In the genomic region with DNA sequence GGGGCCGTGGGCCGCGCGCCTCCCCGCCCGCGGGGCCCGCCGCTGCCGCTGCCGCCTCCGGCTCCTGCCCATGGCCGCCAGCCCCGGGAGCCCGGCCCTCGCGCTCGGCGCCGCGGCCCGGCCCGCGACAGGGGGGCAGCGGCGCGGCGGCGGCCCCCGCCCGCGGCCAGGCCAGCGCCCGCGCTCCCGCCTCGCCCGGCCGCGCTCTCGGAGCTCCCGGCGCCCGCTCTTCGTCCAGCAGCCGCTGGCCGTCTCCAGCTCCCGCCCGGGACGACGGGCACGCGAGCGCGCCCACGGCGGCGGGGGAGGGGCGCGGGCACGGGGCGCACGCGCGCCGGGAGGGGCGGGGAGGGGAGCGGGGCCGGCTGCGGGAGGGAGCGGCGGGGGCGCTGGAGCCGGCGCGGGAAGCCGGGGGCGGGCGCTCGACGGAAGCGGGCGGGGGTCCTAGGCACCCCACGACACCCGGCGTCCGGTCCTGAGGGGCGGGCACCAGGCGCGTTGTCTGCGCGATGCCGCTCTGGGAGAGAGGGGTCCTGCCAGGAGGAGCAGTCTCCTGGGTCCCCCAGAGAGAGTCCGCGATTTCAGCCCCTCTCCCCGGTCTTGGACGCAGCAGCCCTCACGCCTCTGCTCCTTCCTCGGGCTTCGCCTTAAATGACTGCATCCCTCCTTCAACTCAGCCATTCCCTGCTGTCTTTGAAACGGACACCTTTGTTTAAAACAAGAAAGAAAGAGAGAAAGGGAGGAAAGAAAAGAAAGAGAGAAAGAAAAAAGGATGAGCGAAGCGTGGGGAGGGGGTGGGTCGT, we compare ENCODE assay signal across 11 cellular contexts. TPM values are rescaled to one million over a fixed set of nuclear protein-coding genes. Genes with fewer than 3 reads are reported as not detected.
DNase-seq lines count a peak whose midpoint lies in the region; ATAC-seq lines count a peak whose summit lies in the region.
"Had no signal": no experiment of that assay in that cellular context is flagged by ENCODE, and none has a peak within 500 bp of the region (broad histone marks: within the 10 kb centered on the region; RNA-seq: fewer than 3 reads in every experiment).

No MANE protein-coding gene starts in this region.

- H3K4me1 ChIP-seq in NT2/D1 (ENCODE audit: insufficient read depth, insufficient read length) (no peaks in the 10 kb centered on the region), iPS-18a (ENCODE audit: control insufficient read depth, low read depth, low read length) (no peaks in the 10 kb centered on the region), thymus (ENCODE audit: control insufficient read depth, insufficient read depth, low read length) (no peaks in the 10 kb centered on the region)

- no peak for DNase-seq in activated naive CD8-positive, alpha-beta T cell treated with anti-CD3 and anti-CD28 coated beads, Interleukin-2, amount 50 U/mL, for 24 hours
- DNase-seq in NT2/D1 (ENCODE audit: low read depth, low spot score) = no peak
- DNase-seq in NCI-H2107 treated with DMSO at 0.1 percent for 48 hours (lab: John Stamatoyannopoulos, UW; ENCODE audit: unreplicated experiment) = no peak
- DNase-seq in OCI-M2 (lab: John Stamatoyannopoulos, UW; ENCODE audit: unreplicated experiment) = no peak
- DNase-seq: HFFc6, NCI-H2171 had no signal

- H3K4me3 Mint-ChIP-seq in activated naive CD8-positive, alpha-beta T cell = peak overlapping the region; percentile 69
- no peak overlapping the region for H3K4me3 Mint-ChIP-seq in activated naive CD8-positive, alpha-beta T cell treated with anti-CD3 and anti-CD28 coated beads, Interleukin-2, amount 50 U/mL, for 24 hours
- H3K4me3 Mint-ChIP-seq: HFFc6 had no signal

- peaks cover 15% of the 10 kb centered on the region for H3K4me1 Mint-ChIP-seq in activated naive CD8-positive, alpha-beta T cell (ENCODE audit: low read depth)
- H3K4me1 Mint-ChIP-seq in activated naive CD8-positive, alpha-beta T cell treated with anti-CD3 and anti-CD28 coated beads, Interleukin-2, amount 50 U/mL, for 24 hours = peaks cover 3% of the 10 kb centered on the region

- WGBS in thymus = 4% methylated on average over 72 of the region's 104 CpGs

- H3K27ac ChIP-seq in iPS-18a (ENCODE audit: low read length) (no peak overlapping the region), thymus (ENCODE audit: low read depth) (no peak overlapping the region)

- H3K36me3 Mint-ChIP-seq in activated naive CD8-positive, alpha-beta T cell = no peaks in the 10 kb centered on the region
- H3K36me3 Mint-ChIP-seq in activated naive CD8-positive, alpha-beta T cell treated with anti-CD3 and anti-CD28 coated beads, Interleukin-2, amount 50 U/mL, for 24 hours (ENCODE audit: low read depth) = no peaks in the 10 kb centered on the region

- no peak overlapping the region for H3K27ac Mint-ChIP-seq in activated naive CD8-positive, alpha-beta T cell
- no peak overlapping the region for H3K27ac Mint-ChIP-seq in activated naive CD8-positive, alpha-beta T cell treated with anti-CD3 and anti-CD28 coated beads, Interleukin-2, amount 50 U/mL, for 24 hours
- H3K27ac Mint-ChIP-seq: dendritic cell treated with granulocyte-macrophage colony-stimulating factor and Interleukin-4, amounts not matched to agents 40 ng/mL and 50 ng/mL, for 4 days; HFFc6 had no signal

- H3K9me3 Mint-ChIP-seq in activated naive CD8-positive, alpha-beta T cell (ENCODE audit: low read depth) = no peaks in the 10 kb centered on the region
- H3K9me3 Mint-ChIP-seq in activated naive CD8-positive, alpha-beta T cell treated with anti-CD3 and anti-CD28 coated beads, Interleukin-2, amount 50 U/mL, for 24 hours = no peaks in the 10 kb centered on the region
- H3K9me3 Mint-ChIP-seq: dendritic cell treated with granulocyte-macrophage colony-stimulating factor and Interleukin-4, amounts not matched to agents 40 ng/mL and 50 ng/mL, for 4 days; HFFc6 had no signal

- H3K9ac ChIP-seq in NT2/D1 (ENCODE audit: insufficient read length, low read depth) (peak overlapping the region; percentile 42), iPS-18a (ENCODE audit: low read length) (no peak overlapping the region)

- no peaks in the 10 kb centered on the region for H3K36me3 ChIP-seq in NT2/D1 (ENCODE audit: insufficient read depth, insufficient read length, low read length)
- no peaks in the 10 kb centered on the region for H3K36me3 ChIP-seq in iPS-18a (ENCODE audit: control insufficient read depth, low read depth, low read length)
- H3K36me3 ChIP-seq in thymus (ENCODE audit: control insufficient read depth, insufficient read depth) = no peaks in the 10 kb centered on the region

- H3K9me3 ChIP-seq in NT2/D1 (ENCODE audit: insufficient read depth, low read length) (no peaks in the 10 kb centered on the region), iPS-18a (ENCODE audit: control insufficient read depth, low read depth, low read length) (no peaks in the 10 kb centered on the region), thymus (ENCODE audit: control insufficient read depth) (peaks cover 1% of the 10 kb centered on the region)

- H3K27me3 Mint-ChIP-seq in activated naive CD8-positive, alpha-beta T cell = no peaks in the 10 kb centered on the region
- H3K27me3 Mint-ChIP-seq in activated naive CD8-positive, alpha-beta T cell treated with anti-CD3 and anti-CD28 coated beads, Interleukin-2, amount 50 U/mL, for 24 hours = peaks cover 16% of the 10 kb centered on the region

- peak overlapping the region; percentile 11 for H3K4me3 ChIP-seq in NT2/D1 (ENCODE audit: insufficient read length, low read depth)
- H3K4me3 ChIP-seq in iPS-18a (ENCODE audit: low read length) = peak overlapping the region; percentile 51
- H3K4me3 ChIP-seq in thymus (ENCODE audit: low read length) = peak overlapping the region; percentile 31

- ATAC-seq in activated naive CD8-positive, alpha-beta T cell treated with anti-CD3 and anti-CD28 coated beads, Interleukin-2, amount 50 U/mL, for 24 hours = no peak
- no peak for ATAC-seq in GM21619 (IDR thresholded peaks at IDR 0.05; ENCODE audit: unreplicated experiment)

- peaks cover 10% of the 10 kb centered on the region for H3K27me3 ChIP-seq in NT2/D1 (ENCODE audit: insufficient read depth, insufficient read length)
- H3K27me3 ChIP-seq in iPS-18a (ENCODE audit: control insufficient read depth, insufficient read depth, low read length) = peaks cover 8% of the 10 kb centered on the region
- peaks cover 17% of the 10 kb centered on the region for H3K27me3 ChIP-seq in thymus (ENCODE audit: control insufficient read depth, insufficient read depth)

RNA-seq across cellular contexts. Expression of gene PDZD4, which starts 0.5 kb away (rescaled TPM):
- 7.9 TPM for polyA plus RNA-seq in thymus

RNA-seq across cellular contexts. Expression of gene SSR4, which starts 36.4 kb away (rescaled TPM):
- polyA plus RNA-seq in thymus = 328 TPM

RNA-seq across cellular contexts. Expression of gene IDH3G, which starts 36.7 kb away (rescaled TPM):
- 39.2 TPM for polyA plus RNA-seq in thymus

RNA-seq across cellular contexts. Expression of gene SRPK3, which starts 50.0 kb away (rescaled TPM):
- 0.75 TPM for polyA plus RNA-seq in thymus

RNA-seq across cellular contexts. Expression of gene L1CAM, which starts 55.1 kb away (rescaled TPM):
- polyA plus RNA-seq in thymus = 0.64 TPM
